1 cellular context compared by ENCODE assay signal in genomic region chr5:188488-189481, GRCh38.
TF ChIP-seq lines count a peak whose summit lies in the region.

No MANE protein-coding gene starts in this region.

TF ChIP-seq in H1, 55 proteins besides CTCF, POLR2A, EP300 and RAD21 (continued from another document):
- TF ChIP-seq TAF1 (IDR thresholded peaks at IDR 0.05; ENCODE audit: low read depth, low read length), result peak; percentile 66; the same call in 1 of the 2 replicates
- peak in 1 of 2 experiments; percentile 80; a peak in 2 of 4 replicates for TF ChIP-seq SIN3A (conservative IDR thresholded peaks at IDR 0.05 in 1 of 2, IDR thresholded peaks at IDR 0.05 in 1 of 2; ENCODE audit: low read depth in 1 of 2, low read length in 2 of 2)
- TF ChIP-seq, protein P1, sequence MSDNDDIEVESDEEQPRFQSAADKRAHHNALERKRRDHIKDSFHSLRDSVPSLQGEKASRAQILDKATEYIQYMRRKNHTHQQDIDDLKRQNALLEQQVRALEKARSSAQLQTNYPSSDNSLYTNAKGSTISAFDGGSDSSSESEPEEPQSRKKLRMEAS (IDR thresholded peaks at IDR 0.05), result peak; percentile 75; the same call in 1 of the 2 replicates
